In genomic region chr4:25347473-25347872, GRCh38 we compare ENCODE assay signal across 18 cellular contexts. TPM values are rescaled to one million over a fixed set of nuclear protein-coding genes. Genes with fewer than 3 reads are reported as not detected.
DNase-seq lines count a peak whose midpoint lies in the region; TF ChIP-seq lines count a peak whose summit lies in the region.
"Had no signal": no experiment of that assay in that cellular context is flagged by ENCODE, and none has a peak within 500 bp of the region (broad histone marks: within the 10 kb centered on the region; RNA-seq: fewer than 3 reads in every experiment).

No MANE protein-coding gene starts in this region.

- DNase-seq in NCI-H82 (lab: John Stamatoyannopoulos, UW) (peak; percentile 7), NCI-H82 treated with DMSO at 0.1 percent for 48 hours (lab: John Stamatoyannopoulos, UW; ENCODE audit: unreplicated experiment) (no peak), WERI-Rb-1 (peak; percentile 52), mesendoderm (peak; percentile 15), NCI-H345 (lab: John Stamatoyannopoulos, UW) (no peak), retina (no peak), hepatocyte (ENCODE audit: low spot score) (no peak)
- DNase-seq: C1 segment of cervical spinal cord; CD4-positive, alpha-beta memory T cell; COR-L47; NCI-H1105; NCI-H2029; NCI-H524; SHP77; SW 1271 had no signal

- H4K20me1 ChIP-seq in hepatocyte (ENCODE audit: insufficient read depth, poor library complexity, severe bottlenecking): no peaks in the 10 kb centered on the region

- no peak overlapping the region for H3K4me3 ChIP-seq in HEK293 (ENCODE audit: low read depth, low read length)
- H3K4me3 ChIP-seq in WERI-Rb-1 (ENCODE audit: low read depth, low read length): no peak overlapping the region
- H3K4me3 ChIP-seq in mesendoderm (ENCODE audit: low read length): no peak overlapping the region
- no peak overlapping the region for H3K4me3 ChIP-seq in hepatocyte
- H3K4me3 ChIP-seq: K562 had no signal

- no peak overlapping the region for H4K5ac ChIP-seq in mesendoderm (ENCODE audit: low read length)

- no peak overlapping the region for H2BK15ac ChIP-seq in mesendoderm (replicated peaks; ENCODE audit: low read depth)

- H3K56ac ChIP-seq in mesendoderm (ENCODE audit: low read length): no peak overlapping the region

- H3K9me3 ChIP-seq in HEK293 (ENCODE audit: control insufficient read depth, insufficient read depth, low read depth, low read length) (no peaks in the 10 kb centered on the region), WERI-Rb-1 (ENCODE audit: severe bottlenecking) (no peaks in the 10 kb centered on the region), hepatocyte (ENCODE audit: low read depth) (no peaks in the 10 kb centered on the region)

- WGBS in mesendoderm (ENCODE audit: extremely low coverage, insufficient coverage, low lambda C conversion rate): no CpG with 5 or more reads among the region's 2 CpGs
- 41% methylated on average over 2 of the region's 2 CpGs for WGBS in hepatocyte (ENCODE audit: low lambda C conversion rate, missing lambda C conversion rate)

- no peak overlapping the region for H4K8ac ChIP-seq in mesendoderm (ENCODE audit: low read depth, low read length)

- no peak overlapping the region for H3K4ac ChIP-seq in mesendoderm (ENCODE audit: low read depth, low read length)

- no peaks in the 10 kb centered on the region for H3K9me2 ChIP-seq in hepatocyte (replicated peaks; ENCODE audit: insufficient read depth)

- no peak overlapping the region for H2BK5ac ChIP-seq in mesendoderm (ENCODE audit: low read length)

- H3K79me2 ChIP-seq in mesendoderm (ENCODE audit: control insufficient read depth, insufficient read depth, low read length) (no peaks in the 10 kb centered on the region), hepatocyte (no peaks in the 10 kb centered on the region)

- H3K27ac ChIP-seq in HEK293 (ENCODE audit: extremely low read depth, low read depth, low read length) (no peak overlapping the region), WERI-Rb-1 (peak overlapping the region; percentile 13), mesendoderm (ENCODE audit: low read depth, low read length) (peak overlapping the region; percentile 20), hepatocyte (no peak overlapping the region)
- H3K27ac ChIP-seq: RWPE1 had no signal

- no peak overlapping the region for H2AFZ ChIP-seq in hepatocyte

- no peaks in the 10 kb centered on the region for H3K79me1 ChIP-seq in mesendoderm (ENCODE audit: low read length)

- no peak overlapping the region for H2AK5ac ChIP-seq in mesendoderm (ENCODE audit: low read length)

- TF ChIP-seq CTCF in HEK293 (tag by site-specific recombination; IDR thresholded peaks at IDR 0.05) (no peak), WERI-Rb-1 (IDR thresholded peaks at IDR 0.05; ENCODE audit: low read depth, low read length) (no peak), hepatocyte (IDR thresholded peaks at IDR 0.05; ENCODE audit: poor library complexity) (no peak)

- H3K4me1 ChIP-seq in HEK293 (ENCODE audit: control insufficient read depth, insufficient read depth, low read length) (no peaks in the 10 kb centered on the region), mesendoderm (ENCODE audit: control insufficient read depth, low read depth, low read length) (no peaks in the 10 kb centered on the region), hepatocyte (ENCODE audit: insufficient read depth) (no peaks in the 10 kb centered on the region)

- H3K9ac ChIP-seq in mesendoderm (ENCODE audit: low read length): no peak overlapping the region

- no peak overlapping the region for H2BK120ac ChIP-seq in mesendoderm (ENCODE audit: low read depth, low read length)

- CTCF ChIA-PET in HEK293 (lab: Yijun Ruan, JAX): interaction anchor here (0.6 kb wide), 1 partner anchor 14 kb away, joined by 3 read pairs; no protein-coding TSS in a partner anchor

- H3K4me2 ChIP-seq in mesendoderm (ENCODE audit: low read length) (no peak overlapping the region), hepatocyte (no peak overlapping the region)

- POLR2A ChIA-PET in HEK293 (lab: Yijun Ruan, JAX): no interaction called here

- no peak overlapping the region for H3K18ac ChIP-seq in mesendoderm (ENCODE audit: low read length)

- no peaks in the 10 kb centered on the region for H3K27me3 ChIP-seq in WERI-Rb-1 (ENCODE audit: insufficient read depth, low read depth, severe bottlenecking)
- no peaks in the 10 kb centered on the region for H3K27me3 ChIP-seq in mesendoderm (ENCODE audit: insufficient read depth, low read length, poor library complexity)
- H3K27me3 ChIP-seq in hepatocyte: no peaks in the 10 kb centered on the region

- no peak overlapping the region for H3K23ac ChIP-seq in mesendoderm (ENCODE audit: low read length)

- H3K36me3 ChIP-seq in HEK293 (ENCODE audit: control insufficient read depth in 2 of 2, insufficient read depth in 1 of 2, low read length in 2 of 2) (peaks cover 0 to 7% of the 10 kb centered on the region in 2 experiments; a peak in 1 of 3 replicates), WERI-Rb-1 (no peaks in the 10 kb centered on the region), mesendoderm (ENCODE audit: control insufficient read depth, insufficient read depth, low read length) (no peaks in the 10 kb centered on the region), hepatocyte (replicated peaks; ENCODE audit: insufficient read depth, low read depth) (no peaks in the 10 kb centered on the region)

TF ChIP-seq in HEK293, 187 proteins besides CTCF, POLR2A, EP300 and RAD21:
- TF ChIP-seq REST (tag by site-specific recombination; IDR thresholded peaks at IDR 0.05) (peak; percentile 47; the same call in 1 of the 2 replicates), ZNF610 (tag by site-specific recombination; IDR thresholded peaks at IDR 0.05; ENCODE audit: borderline replicate concordance) (no peak)

RNA-seq across cellular contexts. Expression of gene ANAPC4, which starts 29.6 kb away (rescaled TPM):
- polyA plus RNA-seq in mesendoderm (2013, experiment 1 of 2): 26.0 TPM
- 24.2 TPM for polyA plus RNA-seq in mesendoderm (2013, experiment 2 of 2)
- total RNA-seq in hepatocyte: 19.7 and 23.1 TPM in 2 replicates
- polyA plus RNA-seq in hepatocyte: 18.6 and 20.5 TPM in 2 replicates

RNA-seq across cellular contexts. Expression of gene ZCCHC4, which starts 34.9 kb away (rescaled TPM):
- 7.1 TPM for polyA plus RNA-seq in mesendoderm (2013, experiment 1 of 2)
- 7.2 TPM for polyA plus RNA-seq in mesendoderm (2013, experiment 2 of 2)
- total RNA-seq in hepatocyte: 9.1 and 13.0 TPM in 2 replicates
- polyA plus RNA-seq in hepatocyte: 3.9 and 4.7 TPM in 2 replicates

Comparison
In these comparisons a context has a peak if more than half of its experiments do, and no peak if none do; other contexts are left out.
1. DNase-seq: peak in NCI-H82 (single experiment), WERI-Rb-1 (single experiment) and mesendoderm (single experiment); none in NCI-H82 treated with DMSO at 0.1 percent for 48 hours (single experiment), NCI-H345 (single experiment), retina (single experiment) and hepatocyte (single experiment).
2. H3K27ac ChIP-seq: peak in WERI-Rb-1 (single experiment) and mesendoderm (single experiment); none in HEK293 (single experiment) and hepatocyte (single experiment).